Comparison of ENCODE assay signal across 14 cellular contexts in genomic region chr14:38790916-38791315, GRCh38.
DNase-seq lines count a peak whose midpoint lies in the region; ATAC-seq and TF ChIP-seq lines count a peak whose summit lies in the region.
"Had no signal": no experiment of that assay in that cellular context is flagged by ENCODE, and none has a peak within 500 bp of the region (broad histone marks: within the 10 kb centered on the region; RNA-seq: fewer than 3 reads in every experiment).

No MANE protein-coding gene starts in this region.

- no peak overlapping the region for H3K4me3 ChIP-seq in suprapubic skin
- H3K4me3 ChIP-seq: A549; BLaER1 treated with 17β-estradiol and CSF1 and Interleukin-3, amounts not matched to agents 10 nM and 100 nM had no signal

- H3K27ac Mint-ChIP-seq in activated naive CD4-positive, alpha-beta T cell treated with anti-CD3 and anti-CD28 coated beads for 36 hours, result no peak overlapping the region
- H3K27ac Mint-ChIP-seq: CD4-positive, CD25-positive, alpha-beta regulatory T cell had no signal

- H3K27me3 Mint-ChIP-seq in activated naive CD4-positive, alpha-beta T cell treated with anti-CD3 and anti-CD28 coated beads for 36 hours (ENCODE audit: low read depth), result no peaks in the 10 kb centered on the region
- H3K27me3 Mint-ChIP-seq: CD4-positive, CD25-positive, alpha-beta regulatory T cell had no signal

- no peaks in the 10 kb centered on the region for H3K9me3 Mint-ChIP-seq in activated naive CD4-positive, alpha-beta T cell treated with anti-CD3 and anti-CD28 coated beads for 36 hours

- CTCF ChIA-PET in activated naive CD4-positive, alpha-beta T cell treated with anti-CD3 and anti-CD28 coated beads for 36 hours (lab: Charles Lee), result no interaction called here

- ATAC-seq in GM18870 (IDR thresholded peaks at IDR 0.05; ENCODE audit: unreplicated experiment) (no peak), left colon (no peak)
- ATAC-seq: A549, HepG2 had no signal

- no peaks in the 10 kb centered on the region for H3K4me1 Mint-ChIP-seq in activated naive CD4-positive, alpha-beta T cell treated with anti-CD3 and anti-CD28 coated beads for 36 hours (ENCODE audit: low read depth)
- H3K4me1 Mint-ChIP-seq: CD4-positive, CD25-positive, alpha-beta regulatory T cell had no signal

- no peak for TF ChIP-seq EP300 in suprapubic skin (IDR thresholded peaks at IDR 0.05)

- intact Hi-C loops in activated naive CD4-positive, alpha-beta T cell treated with anti-CD3 and anti-CD28 coated beads for 36 hours (cut with micrococcal nuclease), result no loop called here
- intact Hi-C loops in left colon (cut with DNase I, micrococcal nuclease), result no loop called here

- H3K27me3 ChIP-seq in suprapubic skin, result no peaks in the 10 kb centered on the region
- H3K27me3 ChIP-seq: BLaER1 treated with 17β-estradiol and CSF1 and Interleukin-3, amounts not matched to agents 10 nM and 100 nM had no signal

- H3K36me3 ChIP-seq in suprapubic skin, result no peaks in the 10 kb centered on the region
- H3K36me3 ChIP-seq: BLaER1 treated with 17β-estradiol and CSF1 and Interleukin-3, amounts not matched to agents 10 nM and 100 nM had no signal

- no peak for TF ChIP-seq CTCF in suprapubic skin (IDR thresholded peaks at IDR 0.05)

- no peaks in the 10 kb centered on the region for H3K4me1 ChIP-seq in suprapubic skin
- H3K4me1 ChIP-seq: A549; BLaER1 treated with 17β-estradiol and CSF1 and Interleukin-3, amounts not matched to agents 10 nM and 100 nM had no signal

- H3K36me3 Mint-ChIP-seq in activated naive CD4-positive, alpha-beta T cell treated with anti-CD3 and anti-CD28 coated beads for 36 hours (ENCODE audit: low read depth), result no peaks in the 10 kb centered on the region
- H3K36me3 Mint-ChIP-seq: CD4-positive, CD25-positive, alpha-beta regulatory T cell had no signal

- no peak overlapping the region for H3K4me3 Mint-ChIP-seq in activated naive CD4-positive, alpha-beta T cell treated with anti-CD3 and anti-CD28 coated beads for 36 hours
- H3K4me3 Mint-ChIP-seq: CD4-positive, CD25-positive, alpha-beta regulatory T cell had no signal

- no peak for TF ChIP-seq POLR2A in suprapubic skin (IDR thresholded peaks at IDR 0.05)

- 40% methylated on average over 3 of the region's 3 CpGs for WGBS in suprapubic skin

- no peak overlapping the region for H3K27ac ChIP-seq in suprapubic skin
- H3K27ac ChIP-seq: A549; BLaER1 treated with 17β-estradiol and CSF1 and Interleukin-3, amounts not matched to agents 10 nM and 100 nM had no signal

- peak; percentile 17 for DNase-seq in GM04503 (ENCODE audit: low read depth)
- DNase-seq in M059J (ENCODE audit: low read depth), result peak; percentile 3
- peak; percentile 20 for DNase-seq in astrocyte of the hippocampus (ENCODE audit: low read depth, low spot score)
- DNase-seq in activated naive CD4-positive, alpha-beta T cell treated with anti-CD3 and anti-CD28 coated beads for 36 hours, result no peak
- no peak for DNase-seq in left colon
- no peak for DNase-seq in suprapubic skin (ENCODE audit: low spot score in 2 of 2)
- DNase-seq: Calu3; CD4-positive, CD25-positive, alpha-beta regulatory T cell; DMS 273 treated with DMSO at 0.1 percent for 48 hours; H7 had no signal

- H3K9me3 ChIP-seq in suprapubic skin, result no peaks in the 10 kb centered on the region
- H3K9me3 ChIP-seq: A549; BLaER1 treated with 17β-estradiol and CSF1 and Interleukin-3, amounts not matched to agents 10 nM and 100 nM had no signal

Comparison
In these comparisons a context has a peak if more than half of its experiments do, and no peak if none do; other contexts are left out.
1. DNase-seq: peak in GM04503 (single experiment), M059J (single experiment) and astrocyte of the hippocampus (single experiment); none in activated naive CD4-positive, alpha-beta T cell treated with anti-CD3 and anti-CD28 coated beads for 36 hours (single experiment), left colon (0 of 2) and suprapubic skin (0 of 2).